Comparison of ENCODE assay signal across 1 cellular context in the genomic region with DNA sequence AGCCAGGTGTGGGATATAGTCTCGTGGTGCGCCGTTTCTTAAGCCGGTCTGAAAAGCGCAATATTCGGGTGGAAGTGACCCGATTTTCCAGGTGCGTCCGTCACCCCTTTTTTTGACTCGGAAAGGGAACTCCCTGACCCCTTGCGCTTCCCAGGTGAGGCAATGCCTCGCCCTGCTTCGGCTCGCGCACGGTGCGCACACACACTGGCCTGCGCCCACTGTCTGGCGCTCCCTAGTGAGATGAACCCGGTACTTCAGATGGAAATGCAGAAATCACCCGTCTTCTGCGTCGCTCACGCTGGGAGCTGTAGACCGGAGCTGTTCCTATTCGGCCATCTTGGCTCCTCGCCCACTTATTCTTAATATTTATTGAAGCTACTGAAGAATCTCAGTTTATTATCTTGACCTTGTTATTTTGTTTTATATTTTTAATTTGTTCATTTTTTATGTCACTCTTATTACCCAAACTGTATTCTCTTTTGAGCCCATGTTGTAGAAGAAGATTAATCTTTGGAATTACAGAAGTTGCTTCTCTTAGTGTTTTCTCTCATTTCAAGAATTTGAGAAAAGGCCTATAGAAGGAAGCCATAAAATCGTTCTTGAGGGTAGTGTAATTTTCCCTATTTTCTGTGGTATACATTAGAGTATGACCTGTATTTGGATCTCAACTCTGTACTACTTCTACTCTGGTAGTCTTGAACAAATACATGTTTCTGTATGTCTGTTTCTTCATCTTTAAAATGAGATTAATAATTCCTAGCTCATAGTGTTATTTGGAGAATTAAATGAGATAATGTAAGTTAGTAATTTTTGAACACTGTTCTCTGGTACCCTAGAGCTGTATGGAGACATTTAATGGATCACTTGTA.
TF ChIP-seq lines count a peak whose summit lies in the region.
"Not testable (repeated sequence)": the region's sequence is repeated elsewhere in the genome, so short reads cannot be mapped to it uniquely, and the experiment has no call there.

No MANE protein-coding gene starts in this region.

TF ChIP-seq in HepG2, 621 proteins besides CTCF, POLR2A, EP300 and RAD21 (continued from another document and continues in another):
- peak; percentile 68; the same call in 1 of the 2 replicates for TF ChIP-seq ZFP36L1 (CRISPR knock-in tag; IDR thresholded peaks at IDR 0.05)
- peak; percentile 71 for TF ChIP-seq RNF2 (conservative IDR thresholded peaks at IDR 0.05; ENCODE audit: low read depth)
- peak; percentile 37; the same call in 1 of the 2 replicates for TF ChIP-seq NFRKB (IDR thresholded peaks at IDR 0.05)
- TF ChIP-seq SOX6 (IDR thresholded peaks at IDR 0.05); CREB1 (CRISPR knock-in tag; IDR thresholded peaks at IDR 0.05): not testable (repeated sequence)
- TF ChIP-seq SOX6 (CRISPR knock-in tag; IDR thresholded peaks at IDR 0.05) = 0 out of 2 replicates have a peak, but pooled peaks have one; percentile 34
- peak; percentile 59 for TF ChIP-seq ISL2 (CRISPR knock-in tag; IDR thresholded peaks at IDR 0.05)
- TF ChIP-seq, protein P1, sequence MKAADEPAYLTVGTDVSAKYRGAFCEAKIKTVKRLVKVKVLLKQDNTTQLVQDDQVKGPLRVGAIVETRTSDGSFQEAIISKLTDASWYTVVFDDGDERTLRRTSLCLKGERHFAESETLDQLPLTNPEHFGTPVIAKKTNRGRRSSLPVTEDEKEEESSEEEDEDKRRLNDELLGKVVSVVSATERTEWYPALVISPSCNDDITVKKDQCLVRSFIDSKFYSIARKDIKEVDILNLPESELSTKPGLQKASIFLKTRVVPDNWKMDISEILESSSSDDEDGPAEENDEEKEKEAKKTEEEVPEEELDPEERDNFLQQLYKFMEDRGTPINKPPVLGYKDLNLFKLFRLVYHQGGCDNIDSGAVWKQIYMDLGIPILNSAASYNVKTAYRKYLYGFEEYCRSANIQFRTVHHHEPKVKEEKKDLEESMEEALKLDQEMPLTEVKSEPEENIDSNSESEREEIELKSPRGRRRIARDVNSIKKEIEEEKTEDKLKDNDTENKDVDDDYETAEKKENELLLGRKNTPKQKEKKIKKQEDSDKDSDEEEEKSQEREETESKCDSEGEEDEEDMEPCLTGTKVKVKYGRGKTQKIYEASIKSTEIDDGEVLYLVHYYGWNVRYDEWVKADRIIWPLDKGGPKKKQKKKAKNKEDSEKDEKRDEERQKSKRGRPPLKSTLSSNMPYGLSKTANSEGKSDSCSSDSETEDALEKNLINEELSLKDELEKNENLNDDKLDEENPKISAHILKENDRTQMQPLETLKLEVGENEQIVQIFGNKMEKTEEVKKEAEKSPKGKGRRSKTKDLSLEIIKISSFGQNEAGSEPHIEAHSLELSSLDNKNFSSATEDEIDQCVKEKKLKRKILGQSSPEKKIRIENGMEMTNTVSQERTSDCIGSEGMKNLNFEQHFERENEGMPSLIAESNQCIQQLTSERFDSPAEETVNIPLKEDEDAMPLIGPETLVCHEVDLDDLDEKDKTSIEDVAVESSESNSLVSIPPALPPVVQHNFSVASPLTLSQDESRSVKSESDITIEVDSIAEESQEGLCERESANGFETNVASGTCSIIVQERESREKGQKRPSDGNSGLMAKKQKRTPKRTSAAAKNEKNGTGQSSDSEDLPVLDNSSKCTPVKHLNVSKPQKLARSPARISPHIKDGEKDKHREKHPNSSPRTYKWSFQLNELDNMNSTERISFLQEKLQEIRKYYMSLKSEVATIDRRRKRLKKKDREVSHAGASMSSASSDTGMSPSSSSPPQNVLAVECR (CRISPR knock-in tag; IDR thresholded peaks at IDR 0.05; ENCODE audit: borderline replicate concordance) = peak; percentile 49; the same call in 1 of the 2 replicates
- peak; percentile 45 for TF ChIP-seq HNF4A (CRISPR knock-in tag; IDR thresholded peaks at IDR 0.05)
- TF ChIP-seq NR2C2 (CRISPR knock-in tag; IDR thresholded peaks at IDR 0.05; ENCODE audit: borderline replicate concordance) = peak; percentile 77
- 0 out of 2 replicates have a peak, but pooled peaks have one; percentile 86 for TF ChIP-seq RFXAP (CRISPR knock-in tag; IDR thresholded peaks at IDR 0.05; ENCODE audit: borderline replicate concordance)
- peak; percentile 75; the same call in 1 of the 2 replicates for TF ChIP-seq ZNF644 (CRISPR knock-in tag; IDR thresholded peaks at IDR 0.05; ENCODE audit: low read depth)
- TF ChIP-seq, protein P2, sequence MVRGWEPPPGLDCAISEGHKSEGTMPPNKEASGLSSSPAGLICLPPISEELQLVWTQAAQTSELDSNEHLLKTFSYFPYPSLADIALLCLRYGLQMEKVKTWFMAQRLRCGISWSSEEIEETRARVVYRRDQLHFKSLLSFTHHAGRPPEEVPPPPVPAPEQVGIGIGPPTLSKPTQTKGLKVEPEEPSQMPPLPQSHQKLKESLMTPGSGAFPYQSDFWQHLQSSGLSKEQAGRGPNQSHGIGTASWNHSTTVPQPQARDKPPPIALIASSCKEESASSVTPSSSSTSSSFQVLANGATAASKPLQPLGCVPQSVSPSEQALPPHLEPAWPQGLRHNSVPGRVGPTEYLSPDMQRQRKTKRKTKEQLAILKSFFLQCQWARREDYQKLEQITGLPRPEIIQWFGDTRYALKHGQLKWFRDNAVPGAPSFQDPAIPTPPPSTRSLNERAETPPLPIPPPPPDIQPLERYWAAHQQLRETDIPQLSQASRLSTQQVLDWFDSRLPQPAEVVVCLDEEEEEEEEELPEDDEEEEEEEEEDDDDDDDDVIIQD (CRISPR knock-in tag; IDR thresholded peaks at IDR 0.05; ENCODE audit: low read depth) = peak; percentile 73; the same call in 1 of the 2 replicates
- 0 out of 2 replicates have a peak, but pooled peaks have one; percentile 33 for TF ChIP-seq BRCA1 (CRISPR knock-in tag; IDR thresholded peaks at IDR 0.05)
- TF ChIP-seq, protein P3, sequence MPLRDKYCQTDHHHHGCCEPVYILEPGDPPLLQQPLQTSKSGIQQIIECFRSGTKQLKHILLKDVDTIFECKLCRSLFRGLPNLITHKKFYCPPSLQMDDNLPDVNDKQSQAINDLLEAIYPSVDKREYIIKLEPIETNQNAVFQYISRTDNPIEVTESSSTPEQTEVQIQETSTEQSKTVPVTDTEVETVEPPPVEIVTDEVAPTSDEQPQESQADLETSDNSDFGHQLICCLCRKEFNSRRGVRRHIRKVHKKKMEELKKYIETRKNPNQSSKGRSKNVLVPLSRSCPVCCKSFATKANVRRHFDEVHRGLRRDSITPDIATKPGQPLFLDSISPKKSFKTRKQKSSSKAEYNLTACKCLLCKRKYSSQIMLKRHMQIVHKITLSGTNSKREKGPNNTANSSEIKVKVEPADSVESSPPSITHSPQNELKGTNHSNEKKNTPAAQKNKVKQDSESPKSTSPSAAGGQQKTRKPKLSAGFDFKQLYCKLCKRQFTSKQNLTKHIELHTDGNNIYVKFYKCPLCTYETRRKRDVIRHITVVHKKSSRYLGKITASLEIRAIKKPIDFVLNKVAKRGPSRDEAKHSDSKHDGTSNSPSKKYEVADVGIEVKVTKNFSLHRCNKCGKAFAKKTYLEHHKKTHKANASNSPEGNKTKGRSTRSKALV (CRISPR knock-in tag; IDR thresholded peaks at IDR 0.05) = peak; percentile 90
- TF ChIP-seq, protein P4, sequence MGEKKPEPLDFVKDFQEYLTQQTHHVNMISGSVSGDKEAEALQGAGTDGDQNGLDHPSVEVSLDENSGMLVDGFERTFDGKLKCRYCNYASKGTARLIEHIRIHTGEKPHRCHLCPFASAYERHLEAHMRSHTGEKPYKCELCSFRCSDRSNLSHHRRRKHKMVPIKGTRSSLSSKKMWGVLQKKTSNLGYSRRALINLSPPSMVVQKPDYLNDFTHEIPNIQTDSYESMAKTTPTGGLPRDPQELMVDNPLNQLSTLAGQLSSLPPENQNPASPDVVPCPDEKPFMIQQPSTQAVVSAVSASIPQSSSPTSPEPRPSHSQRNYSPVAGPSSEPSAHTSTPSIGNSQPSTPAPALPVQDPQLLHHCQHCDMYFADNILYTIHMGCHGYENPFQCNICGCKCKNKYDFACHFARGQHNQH (CRISPR knock-in tag; IDR thresholded peaks at IDR 0.05) = peak; percentile 50; the same call in 1 of the 2 replicates
- TF ChIP-seq KDM4B (CRISPR knock-in tag; IDR thresholded peaks at IDR 0.05) = 0 out of 2 replicates have a peak, but pooled peaks have one; percentile 66
- TF ChIP-seq FOXK1 (CRISPR knock-in tag; IDR thresholded peaks at IDR 0.05; ENCODE audit: borderline replicate concordance, low read depth) = peak; percentile 60
- TF ChIP-seq ZNF563 (CRISPR knock-in tag; IDR thresholded peaks at IDR 0.05) = peak; percentile 36; the same call in 1 of the 2 replicates
- peak; percentile 74; the same call in 1 of the 2 replicates for TF ChIP-seq ZNF331 (CRISPR knock-in tag; IDR thresholded peaks at IDR 0.05)
- TF ChIP-seq KDM3A (CRISPR knock-in tag; IDR thresholded peaks at IDR 0.05; ENCODE audit: low read depth) = peak; percentile 75; the same call in 1 of the 2 replicates
- TF ChIP-seq KLF12 (CRISPR knock-in tag; IDR thresholded peaks at IDR 0.05; ENCODE audit: borderline replicate concordance) = peak; percentile 87; the same call in 1 of the 2 replicates
- TF ChIP-seq, protein P5, sequence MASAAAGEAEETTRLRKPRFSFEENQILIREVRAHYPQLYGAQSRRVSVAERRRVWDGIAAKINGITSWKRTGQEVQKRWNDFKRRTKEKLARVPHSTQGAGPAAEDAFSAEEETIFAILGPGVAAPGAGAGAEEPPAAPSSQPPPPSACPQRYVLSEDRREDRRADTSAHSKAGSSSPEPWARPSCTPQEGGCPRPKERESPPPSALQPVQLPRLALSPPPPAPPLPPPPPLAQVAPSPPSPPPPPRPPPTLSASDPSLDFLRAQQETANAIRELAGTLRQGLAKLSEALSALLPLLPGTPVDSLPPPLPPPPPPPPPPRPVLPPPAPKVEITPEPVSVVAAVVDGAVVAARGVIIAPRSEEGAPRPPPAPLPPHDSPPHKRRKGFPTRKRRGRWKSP (CRISPR knock-in tag; IDR thresholded peaks at IDR 0.05) = 0 out of 2 replicates have a peak, but pooled peaks have one; percentile 42
- peak; percentile 54; the same call in 1 of the 2 replicates for TF ChIP-seq PHF8 (CRISPR knock-in tag; IDR thresholded peaks at IDR 0.05)
- TF ChIP-seq, protein P6, sequence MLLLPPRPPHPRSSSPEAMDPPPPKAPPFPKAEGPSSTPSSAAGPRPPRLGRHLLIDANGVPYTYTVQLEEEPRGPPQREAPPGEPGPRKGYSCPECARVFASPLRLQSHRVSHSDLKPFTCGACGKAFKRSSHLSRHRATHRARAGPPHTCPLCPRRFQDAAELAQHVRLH (CRISPR knock-in tag; IDR thresholded peaks at IDR 0.05; ENCODE audit: borderline replicate concordance, low read depth) = peak; percentile 97
- 0 out of 2 replicates have a peak, but pooled peaks have one; percentile 43 for TF ChIP-seq REPIN1 (CRISPR knock-in tag; IDR thresholded peaks at IDR 0.05; ENCODE audit: borderline replicate concordance, low read depth)
- peak; percentile 54; the same call in 1 of the 2 replicates for TF ChIP-seq TBX3 (IDR thresholded peaks at IDR 0.05; ENCODE audit: borderline replicate concordance)
- TF ChIP-seq, protein P7, sequence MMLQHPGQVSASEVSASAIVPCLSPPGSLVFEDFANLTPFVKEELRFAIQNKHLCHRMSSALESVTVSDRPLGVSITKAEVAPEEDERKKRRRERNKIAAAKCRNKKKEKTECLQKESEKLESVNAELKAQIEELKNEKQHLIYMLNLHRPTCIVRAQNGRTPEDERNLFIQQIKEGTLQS (CRISPR knock-in tag; IDR thresholded peaks at IDR 0.05) = 0 out of 2 replicates have a peak, but pooled peaks have one; percentile 42
- TF ChIP-seq ZNF749 (CRISPR knock-in tag; IDR thresholded peaks at IDR 0.05; ENCODE audit: borderline replicate concordance) = 0 out of 2 replicates have a peak, but pooled peaks have one; percentile 46
- TF ChIP-seq STAG1 (CRISPR knock-in tag; IDR thresholded peaks at IDR 0.05) = peak; percentile 61
- TF ChIP-seq, protein P8, sequence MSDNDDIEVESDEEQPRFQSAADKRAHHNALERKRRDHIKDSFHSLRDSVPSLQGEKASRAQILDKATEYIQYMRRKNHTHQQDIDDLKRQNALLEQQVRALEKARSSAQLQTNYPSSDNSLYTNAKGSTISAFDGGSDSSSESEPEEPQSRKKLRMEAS (IDR thresholded peaks at IDR 0.05) = 0 out of 2 replicates have a peak, but pooled peaks have one; percentile 51
- peak; percentile 8; the same call in 1 of the 2 replicates for TF ChIP-seq CREB1 (IDR thresholded peaks at IDR 0.05)
- TF ChIP-seq, protein P9, sequence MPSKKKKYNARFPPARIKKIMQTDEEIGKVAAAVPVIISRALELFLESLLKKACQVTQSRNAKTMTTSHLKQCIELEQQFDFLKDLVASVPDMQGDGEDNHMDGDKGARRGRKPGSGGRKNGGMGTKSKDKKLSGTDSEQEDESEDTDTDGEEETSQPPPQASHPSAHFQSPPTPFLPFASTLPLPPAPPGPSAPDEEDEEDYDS (CRISPR knock-in tag; IDR thresholded peaks at IDR 0.05) = 0 out of 2 replicates have a peak, but pooled peaks have one; percentile 32
- TF ChIP-seq ZNF335 (CRISPR knock-in tag; IDR thresholded peaks at IDR 0.05) = 0 out of 2 replicates have a peak, but pooled peaks have one; percentile 42
- peak; percentile 51; the same call in 1 of the 2 replicates for TF ChIP-seq MED1 (CRISPR knock-in tag; IDR thresholded peaks at IDR 0.05)
- TF ChIP-seq, protein P10, sequence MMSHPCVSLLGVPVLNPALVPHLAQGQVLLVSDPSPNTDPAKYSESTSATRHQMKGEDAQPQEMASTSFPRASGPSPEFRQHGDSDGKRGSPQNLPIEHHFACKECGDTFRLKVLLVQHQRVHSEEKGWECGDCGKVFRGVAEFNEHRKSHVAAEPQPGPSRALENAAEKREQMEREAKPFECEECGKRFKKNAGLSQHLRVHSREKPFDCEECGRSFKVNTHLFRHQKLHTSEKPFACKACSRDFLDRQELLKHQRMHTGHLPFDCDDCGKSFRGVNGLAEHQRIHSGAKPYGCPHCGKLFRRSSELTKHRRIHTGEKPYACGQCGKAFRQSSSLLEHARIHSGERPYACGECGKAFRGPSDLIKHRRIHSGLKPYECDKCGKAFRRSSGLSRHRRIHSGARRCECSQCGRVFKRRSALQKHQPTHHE (CRISPR knock-in tag; IDR thresholded peaks at IDR 0.05; ENCODE audit: borderline replicate concordance) = peak; percentile 51; the same call in 1 of the 2 replicates
- TF ChIP-seq, protein P11, sequence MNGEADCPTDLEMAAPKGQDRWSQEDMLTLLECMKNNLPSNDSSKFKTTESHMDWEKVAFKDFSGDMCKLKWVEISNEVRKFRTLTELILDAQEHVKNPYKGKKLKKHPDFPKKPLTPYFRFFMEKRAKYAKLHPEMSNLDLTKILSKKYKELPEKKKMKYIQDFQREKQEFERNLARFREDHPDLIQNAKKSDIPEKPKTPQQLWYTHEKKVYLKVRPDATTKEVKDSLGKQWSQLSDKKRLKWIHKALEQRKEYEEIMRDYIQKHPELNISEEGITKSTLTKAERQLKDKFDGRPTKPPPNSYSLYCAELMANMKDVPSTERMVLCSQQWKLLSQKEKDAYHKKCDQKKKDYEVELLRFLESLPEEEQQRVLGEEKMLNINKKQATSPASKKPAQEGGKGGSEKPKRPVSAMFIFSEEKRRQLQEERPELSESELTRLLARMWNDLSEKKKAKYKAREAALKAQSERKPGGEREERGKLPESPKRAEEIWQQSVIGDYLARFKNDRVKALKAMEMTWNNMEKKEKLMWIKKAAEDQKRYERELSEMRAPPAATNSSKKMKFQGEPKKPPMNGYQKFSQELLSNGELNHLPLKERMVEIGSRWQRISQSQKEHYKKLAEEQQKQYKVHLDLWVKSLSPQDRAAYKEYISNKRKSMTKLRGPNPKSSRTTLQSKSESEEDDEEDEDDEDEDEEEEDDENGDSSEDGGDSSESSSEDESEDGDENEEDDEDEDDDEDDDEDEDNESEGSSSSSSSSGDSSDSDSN (CRISPR knock-in tag; IDR thresholded peaks at IDR 0.05) = 0 out of 2 replicates have a peak, but pooled peaks have one; percentile 35
- TF ChIP-seq CEBPG (CRISPR knock-in tag; IDR thresholded peaks at IDR 0.05) = peak; percentile 79
